14 cellular contexts compared by ENCODE assay signal in the genomic region with DNA sequence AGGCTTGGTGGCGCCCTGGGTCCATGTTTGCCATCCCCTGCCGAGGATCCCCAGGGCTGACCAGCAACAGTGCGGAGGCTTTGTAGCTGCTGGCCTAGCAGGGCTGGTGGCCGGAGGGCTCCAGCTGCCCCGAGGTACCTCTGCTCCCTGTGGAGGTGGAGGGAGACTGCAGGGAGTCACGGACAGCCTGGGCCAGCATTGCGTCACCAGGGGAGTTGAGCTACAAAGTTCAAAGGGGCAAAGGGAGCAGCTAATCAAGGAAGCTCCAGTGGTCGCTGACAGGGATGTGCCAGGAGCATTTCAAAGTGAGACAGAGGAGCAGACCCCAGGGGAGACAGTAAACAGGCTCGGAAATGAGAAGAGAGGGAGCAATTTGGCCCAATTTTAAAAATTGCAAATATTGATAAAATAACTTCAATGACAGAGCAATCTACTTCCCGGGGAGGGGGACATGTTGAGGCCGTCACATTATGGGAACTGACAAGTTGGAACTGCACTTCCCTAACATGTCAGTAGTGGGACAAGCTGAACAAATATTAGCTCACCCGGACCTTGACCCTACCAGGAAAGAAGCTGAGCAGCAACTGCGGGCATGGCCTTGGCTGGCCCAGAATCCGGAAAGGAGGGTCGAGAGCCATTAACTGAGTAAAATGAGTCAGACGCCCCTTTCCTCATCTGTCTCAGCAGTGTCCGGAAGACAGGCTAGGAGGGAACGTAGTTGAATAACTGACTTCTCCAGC. TPM values are rescaled to one million over a fixed set of nuclear protein-coding genes. Genes with fewer than 3 reads are reported as not detected.
DNase-seq lines count a peak whose midpoint lies in the region; ATAC-seq and TF ChIP-seq lines count a peak whose summit lies in the region.
"Had no signal": no experiment of that assay in that cellular context is flagged by ENCODE, and none has a peak within 500 bp of the region (broad histone marks: within the 10 kb centered on the region; RNA-seq: fewer than 3 reads in every experiment).

No MANE protein-coding gene starts in this region.

- H3K79me2 ChIP-seq in PC-3 (ENCODE audit: low read length): no peaks in the 10 kb centered on the region

- CTCF ChIA-PET in PC-3 (lab: Charles Lee): interaction anchor here (0.6 kb wide), 1 partner anchor 425 kb away, joined by 6 read pairs; no protein-coding TSS in a partner anchor

- H3K4me2 ChIP-seq in PC-3 (ENCODE audit: low read length): no peak overlapping the region

- H4K20me1 ChIP-seq in PC-3 (ENCODE audit: low read length): no peaks in the 10 kb centered on the region

- H3K9me3 ChIP-seq in PC-3 (ENCODE audit: low read length) (no peaks in the 10 kb centered on the region), muscle layer of duodenum (ENCODE audit: control insufficient read depth in 1 of 2, low read length in 2 of 2) (peaks cover 0 to 4% of the 10 kb centered on the region in 2 donors)

- no peaks in the 10 kb centered on the region for H3K9me2 ChIP-seq in PC-3 (replicated peaks; ENCODE audit: low read length)

- no peak overlapping the region for H3K4me3 ChIP-seq in PC-3 (ENCODE audit: low read length)
- no peak overlapping the region for H3K4me3 ChIP-seq in epithelial cell of esophagus (ENCODE audit: low read length)
- no peak overlapping the region for H3K4me3 ChIP-seq in muscle layer of duodenum (ENCODE audit: low read depth in 1 of 2, low read length in 2 of 2)
- H3K4me3 ChIP-seq: tibial nerve had no signal

- H3K9ac ChIP-seq in PC-3 (ENCODE audit: low read length): no peak overlapping the region

- no TSS peak for BruUV-seq in PC-3 (replicated peaks; lab: Mats Ljungman, UMichigan)

- peak; percentile 61 for DNase-seq in COLO668 (lab: John Stamatoyannopoulos, UW; ENCODE audit: unreplicated experiment)
- DNase-seq in PC-3: peak; percentile 33
- DNase-seq in epithelial cell of esophagus (ENCODE audit: low read depth): peak; percentile 47
- no peak for DNase-seq in T1000 (lab: John Stamatoyannopoulos, UW)
- no peak for DNase-seq in central memory CD4-positive, alpha-beta T cell
- no peak for DNase-seq in NAMALWA (ENCODE audit: low spot score)
- DNase-seq: cortex of kidney, hypothalamus, OCI-M1 had no signal

- H3K36me3 ChIP-seq in PC-3 (ENCODE audit: low read depth, low read length) (no peaks in the 10 kb centered on the region), muscle layer of duodenum (ENCODE audit: control insufficient read depth in 1 of 2, insufficient read depth in 2 of 2, low read length in 2 of 2) (peaks cover 0 to 3% of the 10 kb centered on the region in 2 donors)
- H3K36me3 ChIP-seq: tibial nerve had no signal

- H3K27me3 ChIP-seq in PC-3 (ENCODE audit: low read length) (no peaks in the 10 kb centered on the region), muscle layer of duodenum (ENCODE audit: low read depth, low read length) (no peaks in the 10 kb centered on the region)
- H3K27me3 ChIP-seq: tibial nerve had no signal

- H3F3A ChIP-seq in PC-3 (ENCODE audit: low read length, unreplicated experiment): no peaks in the 10 kb centered on the region

- ATAC-seq in PC-3 (peak; percentile 37; the same call in 1 of the 2 replicates), HG02981 (IDR thresholded peaks at IDR 0.05; ENCODE audit: unreplicated experiment) (no peak)

- TF ChIP-seq CTCF in PC-3 (conservative IDR thresholded peaks at IDR 0.05; ENCODE audit: low read depth, low read length) (no peak), epithelial cell of esophagus (IDR thresholded peaks at IDR 0.05; ENCODE audit: insufficient read depth, low read depth, low read length, missing control alignments) (no peak)

- H3K27ac ChIP-seq in PC-3 (ENCODE audit: low read length) (no peak overlapping the region), muscle layer of duodenum (ENCODE audit: low read length) (peak overlapping the region; percentile 60)

- peaks cover 25% of the 10 kb centered on the region for H3K4me1 ChIP-seq in PC-3 (ENCODE audit: insufficient read depth, low read length)
- H3K4me1 ChIP-seq in muscle layer of duodenum (ENCODE audit: control insufficient read depth in 1 of 2, insufficient read depth in 2 of 2, low read length in 2 of 2): peaks cover 16 to 21% of the 10 kb centered on the region in 2 donors

- POLR2A ChIA-PET in PC-3 (lab: Charles Lee; ENCODE audit: unreplicated experiment): no interaction called here

- no peak overlapping the region for H2AFZ ChIP-seq in PC-3 (ENCODE audit: low read length)

- intact Hi-C loops in PC-3 (cut with micrococcal nuclease): no loop called here

RNA-seq across cellular contexts. Expression of a gene that starts 39.4 kb away (rescaled TPM):
- not detected in 2 replicates for total RNA-seq in PC-3 (2014; rRNA removed)
- total RNA-seq: activated T-helper 2 cell treated with anti-CD3 and anti-CD28 coated beads, Interferon-gamma antibody, Interleukin-2, Interleukin-4, amounts not matched to agents 10 μg/mL and 5 μg/mL and 100 μg/mL, durations not matched to agents 14 hours and 24 hours and 36 hours; H4 had no signal

Comparison
In these comparisons a context has a peak if more than half of its experiments do, and no peak if none do; other contexts are left out.
1. DNase-seq: peak in COLO668 (single experiment), PC-3 (single experiment) and epithelial cell of esophagus (single experiment); none in T1000 (single experiment), central memory CD4-positive, alpha-beta T cell (single experiment) and NAMALWA (single experiment).